ENCODE assay signal across 8 cellular contexts in the genomic region with DNA sequence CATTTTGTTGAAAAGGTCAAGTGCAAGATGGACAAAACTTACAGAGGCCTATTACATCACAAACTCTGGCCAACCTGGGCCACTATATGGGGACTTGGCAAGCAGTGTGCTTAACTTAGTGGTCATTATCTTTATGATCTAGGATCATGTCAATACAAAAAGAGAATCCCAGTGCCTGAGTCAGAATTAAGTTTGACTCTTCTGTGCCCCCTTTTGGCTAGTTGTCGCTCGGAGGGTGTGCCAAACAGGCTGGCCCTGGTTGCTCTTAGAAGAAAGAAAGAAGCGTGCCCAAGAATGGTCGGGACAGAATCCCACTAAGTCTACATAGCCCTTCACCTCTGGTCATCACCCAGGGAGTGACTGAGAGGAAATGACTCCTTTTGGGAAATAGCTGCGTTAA.
DNase-seq lines count a peak whose midpoint lies in the region; ATAC-seq and TF ChIP-seq lines count a peak whose summit lies in the region.

No MANE protein-coding gene starts in this region.

- WGBS in ovary, 3 donors, result 74 to 81% (median 76%) methylated on average over 5 of the region's 5 CpGs
- WGBS in adrenal gland, 4 donors, result 65 to 74% (median 67%) methylated on average over 5 of the region's 5 CpGs

- no peak overlapping the region for H3K27ac Mint-ChIP-seq in activated naive CD4-positive, alpha-beta T cell treated with anti-CD3 and anti-CD28 coated beads for 36 hours

- no peaks in the 10 kb centered on the region for H3K4me1 Mint-ChIP-seq in activated naive CD4-positive, alpha-beta T cell treated with anti-CD3 and anti-CD28 coated beads for 36 hours (ENCODE audit: low read depth)

- H3K4me1 ChIP-seq in OCI-LY7 (ENCODE audit: insufficient read depth, low read length, poor library complexity, severe bottlenecking) (no peaks in the 10 kb centered on the region), ovary (ENCODE audit: insufficient read depth) (no peaks in the 10 kb centered on the region), adrenal gland (replicated peaks in 1 of 2) (no peaks in the 10 kb centered on the region)

- H2AFZ ChIP-seq in OCI-LY7 (ENCODE audit: low read length), result no peak overlapping the region

- no peaks in the 10 kb centered on the region for H3K9me3 Mint-ChIP-seq in activated naive CD4-positive, alpha-beta T cell treated with anti-CD3 and anti-CD28 coated beads for 36 hours

- H3K27me3 Mint-ChIP-seq in activated naive CD4-positive, alpha-beta T cell treated with anti-CD3 and anti-CD28 coated beads for 36 hours (ENCODE audit: low read depth), result no peaks in the 10 kb centered on the region

- POLR2A ChIA-PET in OCI-LY7 (lab: Charles Lee), result interaction anchor here (0.6 to 0.7 kb wide), 2 partner anchors 556 to 610 kb away, joined by 4 to 5 read pairs; no protein-coding TSS in a partner anchor

- intact Hi-C loops in OCI-LY7 (cut with micrococcal nuclease; ENCODE audit: unreplicated experiment), result no loop called here
- intact Hi-C loops in activated naive CD4-positive, alpha-beta T cell treated with anti-CD3 and anti-CD28 coated beads for 36 hours (cut with micrococcal nuclease), result loop anchor here (1.0 to 5.0 kb wide), 4 partner anchors 166 to 678 kb away; no protein-coding TSS in a partner anchor
- intact Hi-C loops in ovary (cut with DNase I), result no loop called here
- intact Hi-C loops in adrenal gland (cut with DNase I), result no loop called here

- H3K36me3 Mint-ChIP-seq in activated naive CD4-positive, alpha-beta T cell treated with anti-CD3 and anti-CD28 coated beads for 36 hours (ENCODE audit: low read depth), result no peaks in the 10 kb centered on the region

- H3K27ac ChIP-seq in OCI-LY7 (ENCODE audit: low read depth, low read length, poor library complexity, severe bottlenecking) (no peak overlapping the region), ovary (no peak overlapping the region), adrenal gland (no peak overlapping the region)

- TF ChIP-seq CTCF in GM06990 (IDR thresholded peaks at IDR 0.05; ENCODE audit: insufficient read depth, low read length, poor library complexity, severe bottlenecking) (peak; percentile 42), OCI-LY7 (conservative IDR thresholded peaks at IDR 0.05; ENCODE audit: low read length) (peak; percentile 34; the same call in 1 of the 2 replicates), ovary (IDR thresholded peaks at IDR 0.05) (no peak), adrenal gland (IDR thresholded peaks at IDR 0.05) (no peak)

- H3K27me3 ChIP-seq in GM06990 (replicated peaks; ENCODE audit: control insufficient read depth, insufficient read depth, low read length) (no peaks in the 10 kb centered on the region), ovary (no peaks in the 10 kb centered on the region), adrenal gland (no peaks in the 10 kb centered on the region)

- H3K79me2 ChIP-seq in OCI-LY7 (ENCODE audit: insufficient read depth, low read depth, low read length), result no peaks in the 10 kb centered on the region

- ATAC-seq in GM18909 (IDR thresholded peaks at IDR 0.05; ENCODE audit: poor library complexity, unreplicated experiment) (no peak), GM19395 (IDR thresholded peaks at IDR 0.05; ENCODE audit: unreplicated experiment) (no peak)

- no peak overlapping the region for H3K4me3 Mint-ChIP-seq in activated naive CD4-positive, alpha-beta T cell treated with anti-CD3 and anti-CD28 coated beads for 36 hours

- H4K20me1 ChIP-seq in OCI-LY7 (ENCODE audit: insufficient read depth, low read length), result no peaks in the 10 kb centered on the region

- no peak overlapping the region for H3K4me2 ChIP-seq in OCI-LY7 (ENCODE audit: low read length)

- CTCF ChIA-PET in OCI-LY7 (lab: Charles Lee; ENCODE audit: unreplicated experiment), result no interaction called here
- CTCF ChIA-PET in activated naive CD4-positive, alpha-beta T cell treated with anti-CD3 and anti-CD28 coated beads for 36 hours (lab: Charles Lee), result interaction anchor here (1.2 kb wide), 1 partner anchor 361 kb away, joined by 4 read pairs; no protein-coding TSS in a partner anchor

- DNase-seq in GM06990 (ENCODE audit: extremely low read depth, insufficient read length) (no peak), OCI-LY7 (ENCODE audit: low spot score) (no peak), ovary (no peak), adrenal gland (no peak)
- peak; percentile 57 for DNase-seq in activated naive CD4-positive, alpha-beta T cell treated with anti-CD3 and anti-CD28 coated beads for 36 hours
- peak; percentile 20 for DNase-seq in stimulated activated CD4-positive, alpha-beta T cell treated with anti-CD3 and anti-CD28 coated beads, Interleukin-12 subunit alpha, Interleukin-12 subunit beta, amount 100 ng/mL, for 4 hours

- no peak for TF ChIP-seq POLR2A in ovary (IDR thresholded peaks at IDR 0.05)
- TF ChIP-seq POLR2A in adrenal gland (IDR thresholded peaks at IDR 0.05), result no peak

- no peaks in the 10 kb centered on the region for H3K9me2 ChIP-seq in OCI-LY7 (ENCODE audit: insufficient read depth, low read length)

- H3K36me3 ChIP-seq in GM06990 (ENCODE audit: control insufficient read depth, insufficient read depth, low read length), result no peaks in the 10 kb centered on the region
- no peaks in the 10 kb centered on the region for H3K36me3 ChIP-seq in OCI-LY7 (ENCODE audit: insufficient read depth, low read length)
- no peaks in the 10 kb centered on the region for H3K36me3 ChIP-seq in ovary
- H3K36me3 ChIP-seq in adrenal gland (replicated peaks in 1 of 2), result no peaks in the 10 kb centered on the region

- H3K9me3 ChIP-seq in OCI-LY7 (ENCODE audit: low read length) (no peaks in the 10 kb centered on the region), ovary (no peaks in the 10 kb centered on the region), adrenal gland (replicated peaks in 1 of 3) (no peaks in the 10 kb centered on the region)

- no peak for TF ChIP-seq EP300 in ovary (IDR thresholded peaks at IDR 0.05)

- no peak overlapping the region for H3K4me3 ChIP-seq in GM06990 (replicated peaks; ENCODE audit: low read depth, low read length)
- H3K4me3 ChIP-seq in OCI-LY7 (ENCODE audit: low read depth, low read length, poor library complexity, severe bottlenecking), result no peak overlapping the region
- H3K4me3 ChIP-seq in ovary, result no peak overlapping the region
- H3K4me3 ChIP-seq in adrenal gland, result no peak overlapping the region

- no TSS peak for BruUV-seq in OCI-LY7 (replicated peaks; lab: Mats Ljungman, UMichigan)

Comparison
In these comparisons a context has a peak if more than half of its experiments do, and no peak if none do; other contexts are left out.
1. DNase-seq: peak in activated naive CD4-positive, alpha-beta T cell treated with anti-CD3 and anti-CD28 coated beads for 36 hours (single experiment) and stimulated activated CD4-positive, alpha-beta T cell treated with anti-CD3 and anti-CD28 coated beads, Interleukin-12 subunit alpha, Interleukin-12 subunit beta, amount 100 ng/mL, for 4 hours (single experiment); none in GM06990 (single experiment), OCI-LY7 (single experiment), ovary (0 of 5) and adrenal gland (0 of 7).
2. CTCF ChIP-seq: peak in GM06990 (single experiment) and OCI-LY7 (single experiment); none in ovary (0 of 3) and adrenal gland (0 of 6).